8 cellular contexts compared by ENCODE assay signal in genomic region chr20:11588875-11589274, GRCh38.
"Had no signal": no experiment of that assay in that cellular context is flagged by ENCODE, and none has a peak within 500 bp of the region (broad histone marks: within the 10 kb centered on the region; RNA-seq: fewer than 3 reads in every experiment).

No MANE protein-coding gene starts in this region.

- FAIRE-seq: G401.6, GM12878, GM12891, GM12892, GM18507, GM19239 had no signal

- DNase-seq: GDM1, GF-D8 had no signal

- ATAC-seq: GM12878 had no signal

- H3K4me3 ChIP-seq: GM12878 had no signal
